ENCODE assay signal across 8 cellular contexts in genomic region chr16:2964416-2965223, GRCh38. TPM values are rescaled to one million over a fixed set of nuclear protein-coding genes. Genes with fewer than 3 reads are reported as not detected.
A peak's percentile ranks its signal among the peaks of the same experiment; 100 is the strongest.
DNase-seq lines count a peak whose midpoint lies in the region; ATAC-seq and TF ChIP-seq lines count a peak whose summit lies in the region.

No MANE protein-coding gene starts in this region.

- DNase-seq in EL (peak; percentile 42), LoVo (ENCODE audit: low spot score) (peak; percentile 74), SHP77 treated with DMSO at 0.1 percent for 48 hours (lab: John Stamatoyannopoulos, UW) (peak; percentile 28), kidney tubule cell (ENCODE audit: low spot score) (peak; percentile 58), stomach (peak; percentile 39), NCI-H2029 treated with DMSO at 0.1 percent for 48 hours (lab: John Stamatoyannopoulos, UW) (no peak)
- peak; percentile 57 for DNase-seq in activated naive CD4-positive, alpha-beta T cell treated with anti-CD3 and anti-CD28 coated beads for 36 hours

- H3K4me1 Mint-ChIP-seq in activated naive CD4-positive, alpha-beta T cell treated with anti-CD3 and anti-CD28 coated beads for 36 hours (ENCODE audit: low read depth), result peaks cover 30% of the 10 kb centered on the region

- no peaks in the 10 kb centered on the region for H3K36me3 ChIP-seq in stomach

- intact Hi-C loops in activated naive CD4-positive, alpha-beta T cell treated with anti-CD3 and anti-CD28 coated beads for 36 hours (cut with micrococcal nuclease), result loop anchor here (2.0 kb wide), 1 partner anchor 16 kb away; the partner anchor contains the start of gene PKMYT1
- intact Hi-C loops in stomach (cut with DNase I; ENCODE audit: low total_unique reads), result no loop called here

- peak overlapping the region; percentile 30 to 54 (median 36) for H3K4me3 ChIP-seq in stomach

- H3K36me3 Mint-ChIP-seq in activated naive CD4-positive, alpha-beta T cell treated with anti-CD3 and anti-CD28 coated beads for 36 hours (ENCODE audit: low read depth), result no peaks in the 10 kb centered on the region

- no peak for ATAC-seq in HG02571 (IDR thresholded peaks at IDR 0.05; ENCODE audit: unreplicated experiment)

- H3K27me3 Mint-ChIP-seq in activated naive CD4-positive, alpha-beta T cell treated with anti-CD3 and anti-CD28 coated beads for 36 hours (ENCODE audit: low read depth), result peaks cover 40% of the 10 kb centered on the region

- H3K9me3 ChIP-seq in stomach, result no peaks in the 10 kb centered on the region

- peak overlapping the region; percentile 32 for H3K4me3 Mint-ChIP-seq in activated naive CD4-positive, alpha-beta T cell treated with anti-CD3 and anti-CD28 coated beads for 36 hours

- H3K27ac ChIP-seq in stomach, result no peak overlapping the region

- peaks cover 47 to 68% (median 61%) of the 10 kb centered on the region in 4 donors for H3K4me1 ChIP-seq in stomach

- peaks cover 45 to 100% (median 79%) of the 10 kb centered on the region in 3 donors for H3K27me3 ChIP-seq in stomach

- no peak overlapping the region for H3K27ac Mint-ChIP-seq in activated naive CD4-positive, alpha-beta T cell treated with anti-CD3 and anti-CD28 coated beads for 36 hours

- TF ChIP-seq EP300 in stomach (IDR thresholded peaks at IDR 0.05), result no peak

- TF ChIP-seq CTCF in stomach (IDR thresholded peaks at IDR 0.05), result no peak

- 0 to 1% (median 0%) methylated on average over 6 to 68 of the region's 68 CpGs for WGBS in stomach, 5 donors

- H3K9me3 Mint-ChIP-seq in activated naive CD4-positive, alpha-beta T cell treated with anti-CD3 and anti-CD28 coated beads for 36 hours, result no peaks in the 10 kb centered on the region

- TF ChIP-seq POLR2A in stomach (IDR thresholded peaks at IDR 0.05), result no peak

- CTCF ChIA-PET in activated naive CD4-positive, alpha-beta T cell treated with anti-CD3 and anti-CD28 coated beads for 36 hours (lab: Charles Lee), result interaction anchor here (0.8 to 0.9 kb wide), 2 partner anchors 18 to 30 kb away, joined by 3 read pairs; no protein-coding TSS in a partner anchor

RNA-seq across cellular contexts. Expression of gene KREMEN2, which starts 0.5 kb away (rescaled TPM):
- not detected for total RNA-seq in activated naive CD4-positive, alpha-beta T cell treated with anti-CD3 and anti-CD28 coated beads for 36 hours
- total RNA-seq in stomach, result under 1 TPM in 1 of 5 donors, not detected in 4; 0.37 TPM
- polyA plus RNA-seq in stomach, result 1 to 10 TPM in 1 of 3 donors, not detected in 2; 1.1 TPM

RNA-seq across cellular contexts. Expression of gene PAQR4, which starts 4.5 kb away (rescaled TPM):
- 10 to 100 TPM; 25.8 to 28.2 TPM for total RNA-seq in activated naive CD4-positive, alpha-beta T cell treated with anti-CD3 and anti-CD28 coated beads for 36 hours
- 10 to 100 TPM in 2 of 5 donors, 1 to 10 TPM in 3; 4.8 to 43.2 (median 8.4) TPM for total RNA-seq in stomach
- 10 to 100 TPM in 2 of 3 donors, 1 to 10 TPM in 1; 2.7 to 15.3 (median 10.9) TPM for polyA plus RNA-seq in stomach

RNA-seq across cellular contexts. Expression of gene PKMYT1, which starts 15.6 kb away (rescaled TPM):
- total RNA-seq in activated naive CD4-positive, alpha-beta T cell treated with anti-CD3 and anti-CD28 coated beads for 36 hours, result 100 to 1,000 TPM; 128 to 136 TPM
- 10 to 100 TPM in 2 of 5 donors, 1 to 10 TPM in 3; 2.4 to 19.3 (median 9.6) TPM for total RNA-seq in stomach
- 10 to 100 TPM in 1 of 3 donors, 1 to 10 TPM in 2; 1.8 to 15.9 (median 9.5) TPM for polyA plus RNA-seq in stomach

RNA-seq across cellular contexts. Expression of gene CLDN9, which starts 48.1 kb away (rescaled TPM):
- total RNA-seq in activated naive CD4-positive, alpha-beta T cell treated with anti-CD3 and anti-CD28 coated beads for 36 hours, result not detected
- not detected for total RNA-seq in stomach
- polyA plus RNA-seq in stomach, result under 1 TPM in 2 of 3 donors, not detected in 1; 0.28 to 0.31 TPM

RNA-seq across cellular contexts. Expression of gene FLYWCH1, which starts 52.9 kb away (rescaled TPM):
- total RNA-seq in activated naive CD4-positive, alpha-beta T cell treated with anti-CD3 and anti-CD28 coated beads for 36 hours, result 10 to 100 TPM; 33.5 to 35.4 TPM
- total RNA-seq in stomach, result 100 to 1,000 TPM in 1 of 5 donors, 10 to 100 TPM in 4; 10.5 to 121 (median 26.5) TPM
- 10 to 100 TPM in 2 of 3 donors, 1 to 10 TPM in 1; 8.1 to 18.1 (median 12.0) TPM for polyA plus RNA-seq in stomach

Comparison
In these comparisons a context has a peak if more than half of its experiments do, and no peak if none do; other contexts are left out.
1. RNA of gene PKMYT1, which starts 15.6 kb away (total RNA-seq): 128 to 136 TPM in activated naive CD4-positive, alpha-beta T cell treated with anti-CD3 and anti-CD28 coated beads for 36 hours; 2.4 to 19.3 TPM in stomach; every median in the first group is over 4 times any median in the second.